1 cellular context compared by ENCODE assay signal in the genomic region with DNA sequence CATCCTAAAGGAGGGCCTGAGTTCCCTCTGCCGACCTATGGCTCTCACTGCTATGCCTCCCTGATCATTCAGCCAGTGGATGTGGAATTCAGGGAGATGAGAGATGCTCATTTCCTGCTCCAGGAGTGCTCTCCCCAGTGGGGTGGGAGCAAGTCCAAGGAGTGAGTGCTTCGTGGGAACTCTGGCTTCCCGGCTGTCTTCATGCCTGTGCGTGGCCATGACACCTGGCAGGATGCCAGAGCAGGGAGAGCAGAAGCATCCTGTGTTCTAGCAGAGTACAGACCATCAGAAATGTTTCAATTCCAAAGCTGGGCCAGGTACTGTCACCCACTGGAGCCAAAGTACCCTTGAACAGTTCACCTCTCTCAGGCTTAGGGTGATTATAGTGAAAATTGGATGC.
TF ChIP-seq lines count a peak whose summit lies in the region.

No MANE protein-coding gene starts in this region.

TF ChIP-seq in K562, 482 proteins besides CTCF, POLR2A, EP300 and RAD21:
- TF ChIP-seq HINFP (tag; conservative IDR thresholded peaks at IDR 0.05; ENCODE audit: low read depth): no peak
- TF ChIP-seq ESRRB (CRISPR knock-in tag; IDR thresholded peaks at IDR 0.05; ENCODE audit: borderline replicate concordance): no peak
- TF ChIP-seq NFIX (CRISPR knock-in tag; IDR thresholded peaks at IDR 0.05; ENCODE audit: low read depth): peak; percentile 74
- peak; percentile 96 for TF ChIP-seq NFIC (IDR thresholded peaks at IDR 0.05)
- no peak for TF ChIP-seq CC2D1A (IDR thresholded peaks at IDR 0.05)
- TF ChIP-seq ZNF134 (CRISPR knock-in tag; conservative IDR thresholded peaks at IDR 0.05): no peak
- no peak for TF ChIP-seq NEUROD1 (IDR thresholded peaks at IDR 0.05; ENCODE audit: borderline replicate concordance, low read depth, low read length, partially characterized antibody)
- no peak for TF ChIP-seq PTRF (tag; IDR thresholded peaks at IDR 0.05)
- no peak for TF ChIP-seq BDP1 (IDR thresholded peaks at IDR 0.05; ENCODE audit: insufficient read depth, insufficient read length)
- peak in 1 of 3 experiments; percentile 49 for TF ChIP-seq YY1 (IDR thresholded peaks at IDR 0.05; ENCODE audit: borderline replicate concordance in 1 of 3, control insufficient read depth in 1 of 3, extremely low read depth in 1 of 3, insufficient read depth in 3 of 3, insufficient read length in 1 of 3, insufficient replicate concordance in 2 of 3, low read depth in 1 of 3, low read length in 2 of 3)
- 0 out of 2 replicates have a peak, but pooled peaks have one; percentile 27 for TF ChIP-seq L3MBTL2 (IDR thresholded peaks at IDR 0.05)
